Comparison of ENCODE assay signal across 8 cellular contexts in the genomic region with DNA sequence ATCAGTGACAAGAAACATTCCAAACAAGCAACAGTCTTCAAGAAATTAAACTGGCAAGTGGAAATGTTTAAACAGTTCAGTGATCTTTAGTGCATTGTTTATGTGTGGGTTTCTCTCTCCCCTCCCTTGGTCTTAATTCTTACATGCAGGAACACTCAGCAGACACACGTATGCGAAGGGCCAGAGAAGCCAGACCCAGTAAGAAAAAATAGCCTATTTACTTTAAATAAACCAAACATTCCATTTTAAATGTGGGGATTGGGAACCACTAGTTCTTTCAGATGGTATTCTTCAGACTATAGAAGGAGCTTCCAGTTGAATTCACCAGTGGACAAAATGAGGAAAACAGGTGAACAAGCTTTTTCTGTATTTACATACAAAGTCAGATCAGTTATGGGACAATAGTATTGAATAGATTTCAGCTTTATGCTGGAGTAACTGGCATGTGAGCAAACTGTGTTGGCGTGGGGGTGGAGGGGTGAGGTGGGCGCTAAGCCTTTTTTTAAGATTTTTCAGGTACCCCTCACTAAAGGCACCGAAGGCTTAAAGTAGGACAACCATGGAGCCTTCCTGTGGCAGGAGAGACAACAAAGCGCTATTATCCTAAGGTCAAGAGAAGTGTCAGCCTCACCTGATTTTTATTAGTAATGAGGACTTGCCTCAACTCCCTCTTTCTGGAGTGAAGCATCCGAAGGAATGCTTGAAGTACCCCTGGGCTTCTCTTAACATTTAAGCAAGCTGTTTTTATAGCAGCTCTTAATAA. TPM values are rescaled to one million over a fixed set of nuclear protein-coding genes. Genes with fewer than 3 reads are reported as not detected.
DNase-seq lines count a peak whose midpoint lies in the region; ATAC-seq and TF ChIP-seq lines count a peak whose summit lies in the region.

No MANE protein-coding gene starts in this region.

- TF ChIP-seq CTCF in Panc1 (IDR thresholded peaks at IDR 0.05) (no peak), progenitor cell of endocrine pancreas (IDR thresholded peaks at IDR 0.05; ENCODE audit: unreplicated experiment) (no peak)

- H3K36me3 Mint-ChIP-seq in progenitor cell of endocrine pancreas (ENCODE audit: insufficient read depth): peaks cover 30% of the 10 kb centered on the region

- no peak overlapping the region for H3K4me3 Mint-ChIP-seq in progenitor cell of endocrine pancreas (ENCODE audit: low read depth)

- in situ Hi-C loops in Panc1 (cut with HindIII; ENCODE audit: low pct_unique_long_range_greater_than_20kb, low sequenced_read_pairs): no loop called here

- H3K36me3 ChIP-seq in Panc1 (ENCODE audit: control insufficient read depth, insufficient read depth, low read length): peaks cover 63% of the 10 kb centered on the region

- CTCF ChIA-PET in Panc1 (lab: Charles Lee): interaction anchor here (1.3 kb wide), 1 partner anchor 26 kb away, joined by 3 read pairs; no protein-coding TSS in a partner anchor

- H3K4me1 ChIP-seq in Panc1 (ENCODE audit: control insufficient read depth, insufficient read depth, low read length): peaks cover 27% of the 10 kb centered on the region

- H3K9me3 Mint-ChIP-seq in progenitor cell of endocrine pancreas (ENCODE audit: low read depth): no peaks in the 10 kb centered on the region

- intact Hi-C loops in Panc1 (cut with micrococcal nuclease; ENCODE audit: unreplicated experiment): loop anchor here (5.0 kb wide), 2 partner anchors 33 to 48 kb away; no protein-coding TSS in a partner anchor

- peak; percentile 21 for TF ChIP-seq POLR2A in GM10847 (IDR thresholded peaks at IDR 0.05; ENCODE audit: extremely low read depth, insufficient read length)

- peak overlapping the region; percentile 95 for H3K27ac Mint-ChIP-seq in progenitor cell of endocrine pancreas

- POLR2A ChIA-PET in Panc1 (lab: Charles Lee): interaction anchor here (0.5 to 15.9 kb wide), 11 partner anchors 7 to 1117 kb away, joined by 4 to 818 read pairs (median 8); a partner anchor contains a TSS

- H3K4me1 Mint-ChIP-seq in progenitor cell of endocrine pancreas (ENCODE audit: low read depth): peaks cover 29% of the 10 kb centered on the region

- no peaks in the 10 kb centered on the region for H3K27me3 ChIP-seq in Panc1 (ENCODE audit: control insufficient read depth, insufficient read depth, low read length)

- no peak for ATAC-seq in Panc1

- no peaks in the 10 kb centered on the region for H3K9me3 ChIP-seq in Panc1 (ENCODE audit: control insufficient read depth, insufficient read depth, low read depth, low read length)

- peak overlapping the region; percentile 78 to 99 for H3K4me3 ChIP-seq in Panc1 (ENCODE audit: low read depth in 2 of 2, low read length in 2 of 2)

- H3K27ac ChIP-seq in Panc1 (ENCODE audit: low read length): peak overlapping the region; percentile 100

- DNase-seq in Panc1 (ENCODE audit: low read depth, low spot score) (no peak), fibroblast of gingiva (ENCODE audit: low read depth) (peak; percentile 39), progenitor cell of endocrine pancreas (ENCODE audit: low spot score, unreplicated experiment) (no peak), SHP77 (lab: John Stamatoyannopoulos, UW) (no peak), SIG-M5 treated with dmso at 0.1 percent for 504 hours (lab: John Stamatoyannopoulos, UW; ENCODE audit: unreplicated experiment) (no peak), SKM-1 (lab: John Stamatoyannopoulos, UW; ENCODE audit: unreplicated experiment) (no peak), NCI-H2171 (lab: John Stamatoyannopoulos, UW) (no peak)

- TSS peak; percentile 18 for BruUV-seq in Panc1 (replicated peaks; lab: Mats Ljungman, UMichigan)

- no peaks in the 10 kb centered on the region for H3K27me3 Mint-ChIP-seq in progenitor cell of endocrine pancreas

RNA-seq across cellular contexts. Expression of a gene that starts 6.0 kb away (rescaled TPM):
- total RNA-seq in Panc1 (2021; ENCODE audit: unreplicated experiment) (13,645 TPM), progenitor cell of endocrine pancreas (16,546 and 17,116 TPM in 2 replicates)
- 690 TPM for polyA plus RNA-seq in Panc1 (2012; ENCODE audit: insufficient read length)

RNA-seq across cellular contexts. Expression of a gene that starts 20.0 kb away (rescaled TPM):
- total RNA-seq in Panc1 (2021; ENCODE audit: unreplicated experiment) (117 TPM), progenitor cell of endocrine pancreas (61.4 and 66.3 TPM in 2 replicates)
- polyA plus RNA-seq in Panc1 (2012; ENCODE audit: insufficient read length): 172 TPM

RNA-seq across cellular contexts. Expression of a gene that starts 53.3 kb away (rescaled TPM):
- total RNA-seq in Panc1 (2021; ENCODE audit: unreplicated experiment) (133 TPM), progenitor cell of endocrine pancreas (55.3 and 57.7 TPM in 2 replicates)
- polyA plus RNA-seq in Panc1 (2012; ENCODE audit: insufficient read length): 275 TPM
